Comparison of ENCODE assay signal across 8 cellular contexts in the genomic region with DNA sequence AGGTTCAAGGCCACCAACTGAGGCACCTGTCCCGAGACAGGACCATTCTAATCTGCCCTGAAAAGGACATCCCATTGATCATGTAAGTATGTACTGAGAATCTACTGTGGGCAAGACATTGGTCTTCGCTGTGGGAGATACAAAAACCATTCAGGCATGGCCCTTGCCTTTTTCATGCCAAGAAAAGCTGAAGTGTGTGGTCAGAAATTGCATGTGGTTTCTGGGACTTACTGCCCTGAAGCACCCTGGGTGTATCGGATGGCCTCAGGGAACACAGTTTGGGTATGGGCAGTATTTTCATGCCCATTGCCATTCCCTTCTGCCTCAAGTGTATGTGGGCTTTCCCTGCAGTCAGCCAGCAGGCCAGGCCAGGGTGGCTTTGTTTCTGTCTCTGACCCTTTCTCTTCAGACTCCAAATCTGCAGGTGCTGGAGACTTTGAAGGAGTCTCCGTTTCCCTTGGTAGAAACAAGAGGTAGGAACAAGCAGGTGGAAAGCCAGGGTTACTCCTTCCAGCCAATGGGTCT.
DNase-seq lines count a peak whose midpoint lies in the region; TF ChIP-seq lines count a peak whose summit lies in the region.
"Had no signal": no experiment of that assay in that cellular context is flagged by ENCODE, and none has a peak within 500 bp of the region (broad histone marks: within the 10 kb centered on the region; RNA-seq: fewer than 3 reads in every experiment).

No MANE protein-coding gene starts in this region.

- no peak overlapping the region for H3K4me2 ChIP-seq in neural progenitor cell

- peaks cover 11% of the 10 kb centered on the region for H3K4me1 ChIP-seq in CD4-positive, alpha-beta memory T cell (ENCODE audit: insufficient read depth, low read length)
- H3K4me1 ChIP-seq in neural progenitor cell: no peaks in the 10 kb centered on the region

- peaks cover 3 to 4% of the 10 kb centered on the region in 2 donors for H3K27me3 Mint-ChIP-seq in CD4-positive, alpha-beta memory T cell
- H3K27me3 Mint-ChIP-seq in HFFc6 (ENCODE audit: insufficient read depth) (peaks cover 2% of the 10 kb centered on the region), chondrocyte (ENCODE audit: low read depth) (no peaks in the 10 kb centered on the region), neural progenitor cell (ENCODE audit: insufficient read depth, low read depth) (peaks cover 5% of the 10 kb centered on the region), Calu3 (ENCODE audit: unreplicated experiment) (no peaks in the 10 kb centered on the region)

- POLR2A ChIA-PET in CD4-positive, alpha-beta memory T cell (lab: Charles Lee; ENCODE audit: partially characterized antibody): no interaction called here

- H3K27ac Mint-ChIP-seq in CD4-positive, alpha-beta memory T cell: no peak overlapping the region
- H3K27ac Mint-ChIP-seq in HFFc6 (no peak overlapping the region), chondrocyte (ENCODE audit: unreplicated experiment) (no peak overlapping the region), neural progenitor cell (peak overlapping the region; percentile 35), Calu3 (ENCODE audit: unreplicated experiment) (no peak overlapping the region)

- H3F3A ChIP-seq in neural progenitor cell (ENCODE audit: low read depth): no peaks in the 10 kb centered on the region

- CTCF ChIA-PET in CD4-positive, alpha-beta memory T cell (lab: Charles Lee; ENCODE audit: partially characterized antibody): no interaction called here
- CTCF ChIA-PET in Calu3 (lab: Charles Lee): no interaction called here

- H3K27ac ChIP-seq in CD4-positive, alpha-beta memory T cell (ENCODE audit: low read depth, low read length): no peak overlapping the region
- no peak overlapping the region for H3K27ac ChIP-seq in neural progenitor cell

- no peaks in the 10 kb centered on the region for H4K20me1 ChIP-seq in neural progenitor cell (ENCODE audit: low read depth)

- TF ChIP-seq CTCF in HFFc6 (IDR thresholded peaks at IDR 0.05): no peak
- TF ChIP-seq CTCF in chondrocyte (IDR thresholded peaks at IDR 0.05): no peak
- no peak for TF ChIP-seq CTCF in neural progenitor cell (IDR thresholded peaks at IDR 0.05)
- TF ChIP-seq CTCF in Calu3 (IDR thresholded peaks at IDR 0.05; ENCODE audit: unreplicated experiment): no peak

- BruUV-seq in Calu3 (replicated peaks; lab: Mats Ljungman, UMichigan): no TSS peak

- H3K9me3 Mint-ChIP-seq in CD4-positive, alpha-beta memory T cell: no peaks in the 10 kb centered on the region
- H3K9me3 Mint-ChIP-seq in HFFc6 (no peaks in the 10 kb centered on the region), chondrocyte (ENCODE audit: low read depth) (no peaks in the 10 kb centered on the region), neural progenitor cell (peaks cover 4% of the 10 kb centered on the region), Calu3 (ENCODE audit: low read depth, unreplicated experiment) (no peaks in the 10 kb centered on the region)

- H2AFZ ChIP-seq in neural progenitor cell (replicated peaks): no peak overlapping the region

- no peaks in the 10 kb centered on the region for H3K9me3 ChIP-seq in CD4-positive, alpha-beta memory T cell (ENCODE audit: control insufficient read depth in 1 of 2, low read length in 2 of 2)
- no peaks in the 10 kb centered on the region for H3K9me3 ChIP-seq in neural progenitor cell (ENCODE audit: low read depth)

- no peaks in the 10 kb centered on the region for H3K79me2 ChIP-seq in neural progenitor cell (ENCODE audit: low read depth)

- H3K4me1 Mint-ChIP-seq in CD4-positive, alpha-beta memory T cell: peaks cover 8 to 11% (median 10%) of the 10 kb centered on the region in 4 donors
- H3K4me1 Mint-ChIP-seq in HFFc6 (ENCODE audit: low read depth): peaks cover 24% of the 10 kb centered on the region
- H3K4me1 Mint-ChIP-seq in chondrocyte (ENCODE audit: low read depth): peaks cover 14% of the 10 kb centered on the region
- H3K4me1 Mint-ChIP-seq in neural progenitor cell: peaks cover 13% of the 10 kb centered on the region
- no peaks in the 10 kb centered on the region for H3K4me1 Mint-ChIP-seq in Calu3 (ENCODE audit: low read depth, unreplicated experiment)

- no peaks in the 10 kb centered on the region for H3K36me3 Mint-ChIP-seq in CD4-positive, alpha-beta memory T cell
- H3K36me3 Mint-ChIP-seq in HFFc6 (ENCODE audit: low read depth) (no peaks in the 10 kb centered on the region), chondrocyte (ENCODE audit: low read depth) (no peaks in the 10 kb centered on the region), neural progenitor cell (no peaks in the 10 kb centered on the region), Calu3 (ENCODE audit: insufficient read depth, unreplicated experiment) (peaks cover 14% of the 10 kb centered on the region)

- DNase-seq in CD4-positive, alpha-beta memory T cell: no peak
- DNase-seq in HFFc6: no peak
- no peak for DNase-seq in chondrocyte (ENCODE audit: low spot score)
- no peak for DNase-seq in neural progenitor cell (ENCODE audit: low spot score)
- DNase-seq in Calu3: no peak
- DNase-seq in DMS 273 (lab: John Stamatoyannopoulos, UW; ENCODE audit: unreplicated experiment): no peak
- DNase-seq in superior temporal gyrus (ENCODE audit: extremely low spot score): no peak
- DNase-seq: NCI-H1417 treated with DMSO at 0.1 percent for 48 hours had no signal

- no peak overlapping the region for H3K9ac ChIP-seq in neural progenitor cell

- intact Hi-C loops in CD4-positive, alpha-beta memory T cell (cut with micrococcal nuclease): no loop called here
- intact Hi-C loops in Calu3 (cut with micrococcal nuclease; ENCODE audit: unreplicated experiment): no loop called here

- no peak overlapping the region for H3K4me3 ChIP-seq in CD4-positive, alpha-beta memory T cell (ENCODE audit: low read length in 2 of 2)
- H3K4me3 ChIP-seq in neural progenitor cell: no peak overlapping the region

- H3K36me3 ChIP-seq in CD4-positive, alpha-beta memory T cell (ENCODE audit: insufficient read depth, low read length): no peaks in the 10 kb centered on the region
- H3K36me3 ChIP-seq in neural progenitor cell: no peaks in the 10 kb centered on the region

- H3K4me3 Mint-ChIP-seq in CD4-positive, alpha-beta memory T cell: peak overlapping the region; percentile 21 to 93 (median 89)
- H3K4me3 Mint-ChIP-seq in HFFc6 (peak overlapping the region; percentile 86; the same call in 1 of the 2 replicates), chondrocyte (ENCODE audit: unreplicated experiment) (peak overlapping the region; percentile 16), neural progenitor cell (peak overlapping the region; percentile 91), Calu3 (ENCODE audit: low read depth, unreplicated experiment) (no peak overlapping the region)

- H3K27me3 ChIP-seq in CD4-positive, alpha-beta memory T cell (ENCODE audit: insufficient read depth, low read length): no peaks in the 10 kb centered on the region
- H3K27me3 ChIP-seq in neural progenitor cell: no peaks in the 10 kb centered on the region
